ENCODE assay signal across 15 cellular contexts in the genomic region with DNA sequence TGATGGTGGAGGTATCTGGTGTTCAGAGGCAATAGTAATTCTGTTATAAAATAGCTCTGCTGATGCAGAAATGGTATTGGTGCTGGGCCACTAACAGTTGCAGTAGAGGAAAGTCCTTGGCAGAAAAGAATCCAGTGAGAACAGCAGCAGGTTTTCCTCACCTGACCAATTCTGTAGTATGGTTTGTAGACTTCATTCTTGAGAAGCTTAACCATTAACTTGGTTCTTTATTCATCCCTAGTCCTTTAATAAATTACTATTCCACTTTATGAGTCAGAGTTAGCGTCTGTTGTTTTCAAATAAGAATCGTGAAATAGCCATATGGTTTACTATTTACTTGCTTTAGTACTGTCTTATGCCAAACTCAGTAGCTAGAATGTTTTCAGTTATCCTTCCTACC.
"Had no signal": no experiment of that assay in that cellular context is flagged by ENCODE, and none has a peak within 500 bp of the region (broad histone marks: within the 10 kb centered on the region; RNA-seq: fewer than 3 reads in every experiment).

No MANE protein-coding gene starts in this region.

- H3K4me3 ChIP-seq: colonic mucosa, esophagus squamous epithelium, lung, ovary, thyroid gland had no signal

- H3K36me3 ChIP-seq: colonic mucosa, esophagus squamous epithelium, ovary, thyroid gland had no signal

- H3K9me3 ChIP-seq: colonic mucosa, esophagus squamous epithelium, ovary, thyroid gland had no signal

- DNase-seq: activated CD4-positive, alpha-beta T cell treated with anti-CD3 and anti-CD28 coated beads, Interleukin-2, amount 50 U/mL, for 1 hour; activated T-cell treated with anti-CD3 and anti-CD28 coated beads for 4 hours; amniotic stem cell; caudate nucleus; colonic mucosa; esophagus squamous epithelium; hippocampal formation; naive B cell; ovary; retina; thyroid gland had no signal

- ATAC-seq: activated CD4-positive, CD25-positive, alpha-beta regulatory T cell treated with anti-CD3 and anti-CD28 coated beads, Interleukin-2, amount 50 U/mL, for 24 hours; activated T-helper 17 cell treated with anti-CD3 and anti-CD28 coated beads, Interleukin-2, amount 50 U/mL, for 72 hours; stimulated activated effector memory CD8-positive, alpha-beta T cell treated with anti-CD3 and anti-CD28 coated beads, Interleukin-12 subunit alpha, Interleukin-12 subunit beta, amount 100 ng/mL, for 72 hours had no signal

- H3K27me3 ChIP-seq: colonic mucosa, esophagus squamous epithelium, ovary, thyroid gland had no signal

- H3K27ac ChIP-seq: colonic mucosa, esophagus squamous epithelium, ovary, thyroid gland had no signal

- H3K4me1 ChIP-seq: colonic mucosa, esophagus squamous epithelium, thyroid gland had no signal
